Comparison of ENCODE assay signal across 19 cellular contexts in genomic region chr20:32227316-32227715, GRCh38. TPM values are rescaled to one million over a fixed set of nuclear protein-coding genes. Genes with fewer than 3 reads are reported as not detected.
DNase-seq lines count a peak whose midpoint lies in the region; ATAC-seq, FAIRE-seq and TF ChIP-seq lines count a peak whose summit lies in the region.
"Had no signal": no experiment of that assay in that cellular context is flagged by ENCODE, and none has a peak within 500 bp of the region (broad histone marks: within the 10 kb centered on the region; RNA-seq: fewer than 3 reads in every experiment).

No MANE protein-coding gene starts in this region.

- H3K27me3 Mint-ChIP-seq in T-helper 17 cell, result no peaks in the 10 kb centered on the region
- H3K27me3 Mint-ChIP-seq: B cell; central memory CD8-positive, alpha-beta T cell; memory B cell; stimulated activated naive CD8-positive, alpha-beta T cell treated with anti-CD3 and anti-CD28 coated beads, Interleukin-15, Interleukin-2, amounts not matched to agents 100 ng/mL and 50 ng/mL, for 24 hours had no signal

- H3K36me3 ChIP-seq in lower lobe of right lung, result peaks cover 70% of the 10 kb centered on the region
- H3K36me3 ChIP-seq in small intestine (ENCODE audit: control insufficient read depth in 2 of 2, insufficient read depth in 2 of 2, low read length in 2 of 2), result peaks cover 4 to 6% of the 10 kb centered on the region in 2 donors
- H3K36me3 ChIP-seq in kidney (ENCODE audit: control insufficient read depth in 1 of 2, insufficient read depth in 2 of 2, low read length in 2 of 2), result peaks cover 13 to 40% of the 10 kb centered on the region in 2 donors

- no peak overlapping the region for H3K4me3 Mint-ChIP-seq in T-helper 17 cell
- H3K4me3 Mint-ChIP-seq: B cell; central memory CD8-positive, alpha-beta T cell; memory B cell; stimulated activated naive CD8-positive, alpha-beta T cell treated with anti-CD3 and anti-CD28 coated beads, Interleukin-15, Interleukin-2, amounts not matched to agents 100 ng/mL and 50 ng/mL, for 24 hours had no signal

- FAIRE-seq in small intestine (lab: Jason Lieb, UNC), result no peak
- FAIRE-seq in kidney (lab: Jason Lieb, UNC), result no peak

- no peak overlapping the region for H3K9ac ChIP-seq in kidney (ENCODE audit: low read length in 2 of 2)

- H3K27ac ChIP-seq in HL-60 (replicated peaks) (peak overlapping the region; percentile 98), lower lobe of right lung (peak overlapping the region; percentile 72), small intestine (ENCODE audit: low read depth in 1 of 2, low read length in 1 of 2) (peak overlapping the region; percentile 94 to 96), kidney (ENCODE audit: low read depth in 2 of 2, low read length in 2 of 2) (no peak overlapping the region)
- H3K27ac ChIP-seq: adrenal gland, esophagus muscularis mucosa had no signal

- H3K4me3 ChIP-seq in HL-60 (replicated peaks; ENCODE audit: insufficient read depth, low read length), result no peak overlapping the region
- H3K4me3 ChIP-seq in lower lobe of right lung, result no peak overlapping the region
- no peak overlapping the region for H3K4me3 ChIP-seq in small intestine (ENCODE audit: low read depth in 1 of 2, low read length in 2 of 2)
- no peak overlapping the region for H3K4me3 ChIP-seq in kidney (ENCODE audit: low read length in 2 of 2)
- H3K4me3 ChIP-seq: adrenal gland, esophagus muscularis mucosa had no signal

- H3K9me3 ChIP-seq in T-helper 17 cell (ENCODE audit: control insufficient read depth, low read length, poor library complexity, severe bottlenecking) (no peaks in the 10 kb centered on the region), lower lobe of right lung (no peaks in the 10 kb centered on the region), small intestine (ENCODE audit: control insufficient read depth, low read depth) (no peaks in the 10 kb centered on the region), kidney (ENCODE audit: control insufficient read depth in 1 of 2, low read length in 2 of 2) (no peaks in the 10 kb centered on the region)
- H3K9me3 ChIP-seq: adrenal gland, esophagus muscularis mucosa had no signal

- WGBS in small intestine, 3 donors, result 34 to 82% (median 41%) methylated on average over 6 of the region's 6 CpGs

- H3K36me3 Mint-ChIP-seq in T-helper 17 cell (ENCODE audit: low read depth), result peaks cover 11% of the 10 kb centered on the region

- TF ChIP-seq CTCF in HL-60 (IDR thresholded peaks at IDR 0.05; ENCODE audit: insufficient read depth, low read length) (no peak), lower lobe of right lung (IDR thresholded peaks at IDR 0.05) (no peak), kidney (IDR thresholded peaks at IDR 0.05; ENCODE audit: borderline replicate concordance, extremely low read depth, insufficient read depth) (no peak)

- DNase-seq in HL-60 (ENCODE audit: low read depth in 1 of 2, low spot score in 1 of 2) (peak in 1 of 2 experiments; percentile 50), T-helper 17 cell (no peak), lower lobe of right lung (no peak), small intestine (peak; percentile 49), kidney (no peak), MV-4-11 (lab: John Stamatoyannopoulos, UW) (no peak)
- DNase-seq: effector CD8-positive, alpha-beta T cell; Kasumi-1; NCI-H1417 treated with DMSO at 0.1 percent for 48 hours; NCI-H2171; NCI-H69; T-helper 2 cell had no signal

- intact Hi-C loops in lower lobe of right lung (cut with DNase I) (no loop called here), kidney (cut with DNase I) (no loop called here)

- H3K27ac Mint-ChIP-seq in T-helper 17 cell, result peak overlapping the region; percentile 32
- H3K27ac Mint-ChIP-seq: B cell; memory B cell; stimulated activated naive CD8-positive, alpha-beta T cell treated with anti-CD3 and anti-CD28 coated beads, Interleukin-15, Interleukin-2, amounts not matched to agents 100 ng/mL and 50 ng/mL, for 24 hours had no signal

- peaks cover 20% of the 10 kb centered on the region for H3K4me1 Mint-ChIP-seq in T-helper 17 cell

- H3K27me3 ChIP-seq in HL-60 (ENCODE audit: insufficient read depth, poor library complexity, severe bottlenecking) (no peaks in the 10 kb centered on the region), lower lobe of right lung (ENCODE audit: low read depth) (no peaks in the 10 kb centered on the region), small intestine (ENCODE audit: control insufficient read depth in 2 of 2, insufficient read depth in 2 of 2, low read length in 2 of 2) (no peaks in the 10 kb centered on the region)
- H3K27me3 ChIP-seq: adrenal gland, esophagus muscularis mucosa had no signal

- H3K4me1 ChIP-seq in lower lobe of right lung (peaks cover 23% of the 10 kb centered on the region), small intestine (ENCODE audit: control insufficient read depth in 2 of 2, insufficient read depth in 1 of 2, low read depth in 1 of 2, low read length in 1 of 2) (peaks cover 2 to 5% of the 10 kb centered on the region in 2 donors), kidney (ENCODE audit: control insufficient read depth in 1 of 2, insufficient read depth in 1 of 2, low read depth in 1 of 2, low read length in 2 of 2) (no peaks in the 10 kb centered on the region)
- H3K4me1 ChIP-seq: adrenal gland had no signal

- ATAC-seq in T-helper 17 cell (no peak), lower lobe of right lung (peak in 1 of 2 donors; percentile 55), GM21528 (IDR thresholded peaks at IDR 0.05; ENCODE audit: low FRiP score, unreplicated experiment) (no peak)

RNA-seq across cellular contexts. Expression of gene POFUT1, which starts 19.6 kb away (rescaled TPM):
- total RNA-seq in T-helper 17 cell (10 to 100 TPM; 11.1 to 13.6 TPM), lower lobe of right lung (26.1 TPM), kidney (36.7 TPM)
- polyA plus RNA-seq in small intestine (10 to 100 TPM; 11.1 to 29.8 (median 12.1) TPM), kidney (ENCODE audit: insufficient read depth, low read depth, low replicate concordance) (16.7 TPM)

RNA-seq across cellular contexts. Expression of gene PLAGL2, which starts 19.8 kb away (rescaled TPM):
- total RNA-seq in T-helper 17 cell (10 to 100 TPM; 14.9 to 18.9 TPM), lower lobe of right lung (17.6 TPM), kidney (9.2 TPM)
- polyA plus RNA-seq in small intestine (10 to 100 TPM in 1 of 3 donors, 1 to 10 TPM in 2; 3.2 to 10.5 (median 6.7) TPM), kidney (ENCODE audit: insufficient read depth, low read depth, low replicate concordance) (3.8 TPM)

RNA-seq across cellular contexts. Expression of gene KIF3B, which starts 50.1 kb away (rescaled TPM):
- 10 to 100 TPM; 13.4 to 14.4 TPM for total RNA-seq in T-helper 17 cell
- 28.0 TPM for total RNA-seq in lower lobe of right lung
- 10 to 100 TPM; 16.2 to 31.5 (median 21.4) TPM for polyA plus RNA-seq in small intestine
- total RNA-seq in kidney, result 62.2 TPM
- polyA plus RNA-seq in kidney (ENCODE audit: insufficient read depth, low read depth, low replicate concordance), result 31.6 TPM

Comparison
In these comparisons a context has a peak if more than half of its experiments do, and no peak if none do; other contexts are left out.
1. H3K27ac ChIP-seq: peak in HL-60 (single experiment), lower lobe of right lung (single experiment) and small intestine (2 of 2); none in kidney (0 of 2).